1 cellular context compared by ENCODE assay signal in the genomic region with DNA sequence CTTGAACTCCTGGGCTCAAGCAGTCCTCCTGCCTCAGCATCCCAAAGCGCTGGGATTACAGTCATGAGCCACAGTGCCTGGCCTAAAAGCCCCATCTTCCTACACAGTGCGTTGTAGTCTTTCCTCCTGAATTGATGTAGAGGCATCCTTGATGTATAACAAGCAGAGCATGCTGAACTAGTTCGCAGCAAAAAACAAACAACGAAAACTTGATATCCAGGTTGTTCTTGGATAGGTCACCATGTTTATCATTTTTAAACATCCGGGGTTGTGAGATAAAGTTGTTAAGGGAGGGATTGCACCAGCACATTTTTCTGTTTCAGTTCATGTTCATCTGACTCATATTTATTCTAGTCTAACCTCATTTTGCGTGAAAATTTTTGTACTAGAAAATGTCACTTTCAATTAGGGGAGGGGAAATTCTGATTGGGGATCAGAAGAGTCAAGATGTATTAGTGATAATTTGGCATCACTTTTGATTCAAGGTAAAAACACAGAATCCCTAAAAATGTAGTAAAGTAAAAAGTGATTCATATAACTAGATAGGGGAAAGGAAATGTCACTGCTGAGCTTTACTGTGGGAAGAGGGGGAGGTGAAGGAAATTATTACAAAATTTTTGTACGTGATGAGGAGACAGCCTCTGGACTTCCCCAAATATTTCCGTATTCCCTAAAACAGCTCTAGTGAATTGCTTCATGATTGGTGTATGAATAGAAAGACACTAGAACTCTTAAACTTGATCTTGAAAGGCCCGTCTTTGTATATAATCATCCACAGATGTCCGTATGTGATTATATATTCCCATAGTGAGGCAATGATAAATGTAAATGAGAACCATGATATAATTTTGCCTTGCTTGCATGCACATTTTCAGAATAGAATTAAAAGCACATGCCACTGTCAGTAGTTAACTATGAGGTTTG.
TF ChIP-seq lines count a peak whose summit lies in the region.

No MANE protein-coding gene starts in this region.

TF ChIP-seq in K562, 482 proteins besides CTCF, POLR2A, EP300 and RAD21 (continued from another document and continues in another):
- TF ChIP-seq, protein P1, sequence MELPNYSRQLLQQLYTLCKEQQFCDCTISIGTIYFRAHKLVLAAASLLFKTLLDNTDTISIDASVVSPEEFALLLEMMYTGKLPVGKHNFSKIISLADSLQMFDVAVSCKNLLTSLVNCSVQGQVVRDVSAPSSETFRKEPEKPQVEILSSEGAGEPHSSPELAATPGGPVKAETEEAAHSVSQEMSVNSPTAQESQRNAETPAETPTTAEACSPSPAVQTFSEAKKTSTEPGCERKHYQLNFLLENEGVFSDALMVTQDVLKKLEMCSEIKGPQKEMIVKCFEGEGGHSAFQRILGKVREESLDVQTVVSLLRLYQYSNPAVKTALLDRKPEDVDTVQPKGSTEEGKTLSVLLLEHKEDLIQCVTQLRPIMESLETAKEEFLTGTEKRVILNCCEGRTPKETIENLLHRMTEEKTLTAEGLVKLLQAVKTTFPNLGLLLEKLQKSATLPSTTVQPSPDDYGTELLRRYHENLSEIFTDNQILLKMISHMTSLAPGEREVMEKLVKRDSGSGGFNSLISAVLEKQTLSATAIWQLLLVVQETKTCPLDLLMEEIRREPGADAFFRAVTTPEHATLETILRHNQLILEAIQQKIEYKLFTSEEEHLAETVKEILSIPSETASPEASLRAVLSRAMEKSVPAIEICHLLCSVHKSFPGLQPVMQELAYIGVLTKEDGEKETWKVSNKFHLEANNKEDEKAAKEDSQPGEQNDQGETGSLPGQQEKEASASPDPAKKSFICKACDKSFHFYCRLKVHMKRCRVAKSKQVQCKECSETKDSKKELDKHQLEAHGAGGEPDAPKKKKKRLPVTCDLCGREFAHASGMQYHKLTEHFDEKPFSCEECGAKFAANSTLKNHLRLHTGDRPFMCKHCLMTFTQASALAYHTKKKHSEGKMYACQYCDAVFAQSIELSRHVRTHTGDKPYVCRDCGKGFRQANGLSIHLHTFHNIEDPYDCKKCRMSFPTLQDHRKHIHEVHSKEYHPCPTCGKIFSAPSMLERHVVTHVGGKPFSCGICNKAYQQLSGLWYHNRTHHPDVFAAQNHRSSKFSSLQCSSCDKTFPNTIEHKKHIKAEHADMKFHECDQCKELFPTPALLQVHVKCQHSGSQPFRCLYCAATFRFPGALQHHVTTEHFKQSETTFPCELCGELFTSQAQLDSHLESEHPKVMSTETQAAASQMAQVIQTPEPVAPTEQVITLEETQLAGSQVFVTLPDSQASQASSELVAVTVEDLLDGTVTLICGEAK (IDR thresholded peaks at IDR 0.05), result peak; percentile 25; the same call in 1 of the 2 replicates
- TF ChIP-seq, protein P1 (CRISPR knock-in tag; IDR thresholded peaks at IDR 0.05), result no peak
- TF ChIP-seq, protein P2, sequence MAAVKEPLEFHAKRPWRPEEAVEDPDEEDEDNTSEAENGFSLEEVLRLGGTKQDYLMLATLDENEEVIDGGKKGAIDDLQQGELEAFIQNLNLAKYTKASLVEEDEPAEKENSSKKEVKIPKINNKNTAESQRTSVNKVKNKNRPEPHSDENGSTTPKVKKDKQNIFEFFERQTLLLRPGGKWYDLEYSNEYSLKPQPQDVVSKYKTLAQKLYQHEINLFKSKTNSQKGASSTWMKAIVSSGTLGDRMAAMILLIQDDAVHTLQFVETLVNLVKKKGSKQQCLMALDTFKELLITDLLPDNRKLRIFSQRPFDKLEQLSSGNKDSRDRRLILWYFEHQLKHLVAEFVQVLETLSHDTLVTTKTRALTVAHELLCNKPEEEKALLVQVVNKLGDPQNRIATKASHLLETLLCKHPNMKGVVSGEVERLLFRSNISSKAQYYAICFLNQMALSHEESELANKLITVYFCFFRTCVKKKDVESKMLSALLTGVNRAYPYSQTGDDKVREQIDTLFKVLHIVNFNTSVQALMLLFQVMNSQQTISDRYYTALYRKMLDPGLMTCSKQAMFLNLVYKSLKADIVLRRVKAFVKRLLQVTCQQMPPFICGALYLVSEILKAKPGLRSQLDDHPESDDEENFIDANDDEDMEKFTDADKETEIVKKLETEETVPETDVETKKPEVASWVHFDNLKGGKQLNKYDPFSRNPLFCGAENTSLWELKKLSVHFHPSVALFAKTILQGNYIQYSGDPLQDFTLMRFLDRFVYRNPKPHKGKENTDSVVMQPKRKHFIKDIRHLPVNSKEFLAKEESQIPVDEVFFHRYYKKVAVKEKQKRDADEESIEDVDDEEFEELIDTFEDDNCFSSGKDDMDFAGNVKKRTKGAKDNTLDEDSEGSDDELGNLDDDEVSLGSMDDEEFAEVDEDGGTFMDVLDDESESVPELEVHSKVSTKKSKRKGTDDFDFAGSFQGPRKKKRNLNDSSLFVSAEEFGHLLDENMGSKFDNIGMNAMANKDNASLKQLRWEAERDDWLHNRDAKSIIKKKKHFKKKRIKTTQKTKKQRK (IDR thresholded peaks at IDR 0.05; ENCODE audit: borderline replicate concordance, low read depth, low read length), result no peak
- TF ChIP-seq, protein P3, sequence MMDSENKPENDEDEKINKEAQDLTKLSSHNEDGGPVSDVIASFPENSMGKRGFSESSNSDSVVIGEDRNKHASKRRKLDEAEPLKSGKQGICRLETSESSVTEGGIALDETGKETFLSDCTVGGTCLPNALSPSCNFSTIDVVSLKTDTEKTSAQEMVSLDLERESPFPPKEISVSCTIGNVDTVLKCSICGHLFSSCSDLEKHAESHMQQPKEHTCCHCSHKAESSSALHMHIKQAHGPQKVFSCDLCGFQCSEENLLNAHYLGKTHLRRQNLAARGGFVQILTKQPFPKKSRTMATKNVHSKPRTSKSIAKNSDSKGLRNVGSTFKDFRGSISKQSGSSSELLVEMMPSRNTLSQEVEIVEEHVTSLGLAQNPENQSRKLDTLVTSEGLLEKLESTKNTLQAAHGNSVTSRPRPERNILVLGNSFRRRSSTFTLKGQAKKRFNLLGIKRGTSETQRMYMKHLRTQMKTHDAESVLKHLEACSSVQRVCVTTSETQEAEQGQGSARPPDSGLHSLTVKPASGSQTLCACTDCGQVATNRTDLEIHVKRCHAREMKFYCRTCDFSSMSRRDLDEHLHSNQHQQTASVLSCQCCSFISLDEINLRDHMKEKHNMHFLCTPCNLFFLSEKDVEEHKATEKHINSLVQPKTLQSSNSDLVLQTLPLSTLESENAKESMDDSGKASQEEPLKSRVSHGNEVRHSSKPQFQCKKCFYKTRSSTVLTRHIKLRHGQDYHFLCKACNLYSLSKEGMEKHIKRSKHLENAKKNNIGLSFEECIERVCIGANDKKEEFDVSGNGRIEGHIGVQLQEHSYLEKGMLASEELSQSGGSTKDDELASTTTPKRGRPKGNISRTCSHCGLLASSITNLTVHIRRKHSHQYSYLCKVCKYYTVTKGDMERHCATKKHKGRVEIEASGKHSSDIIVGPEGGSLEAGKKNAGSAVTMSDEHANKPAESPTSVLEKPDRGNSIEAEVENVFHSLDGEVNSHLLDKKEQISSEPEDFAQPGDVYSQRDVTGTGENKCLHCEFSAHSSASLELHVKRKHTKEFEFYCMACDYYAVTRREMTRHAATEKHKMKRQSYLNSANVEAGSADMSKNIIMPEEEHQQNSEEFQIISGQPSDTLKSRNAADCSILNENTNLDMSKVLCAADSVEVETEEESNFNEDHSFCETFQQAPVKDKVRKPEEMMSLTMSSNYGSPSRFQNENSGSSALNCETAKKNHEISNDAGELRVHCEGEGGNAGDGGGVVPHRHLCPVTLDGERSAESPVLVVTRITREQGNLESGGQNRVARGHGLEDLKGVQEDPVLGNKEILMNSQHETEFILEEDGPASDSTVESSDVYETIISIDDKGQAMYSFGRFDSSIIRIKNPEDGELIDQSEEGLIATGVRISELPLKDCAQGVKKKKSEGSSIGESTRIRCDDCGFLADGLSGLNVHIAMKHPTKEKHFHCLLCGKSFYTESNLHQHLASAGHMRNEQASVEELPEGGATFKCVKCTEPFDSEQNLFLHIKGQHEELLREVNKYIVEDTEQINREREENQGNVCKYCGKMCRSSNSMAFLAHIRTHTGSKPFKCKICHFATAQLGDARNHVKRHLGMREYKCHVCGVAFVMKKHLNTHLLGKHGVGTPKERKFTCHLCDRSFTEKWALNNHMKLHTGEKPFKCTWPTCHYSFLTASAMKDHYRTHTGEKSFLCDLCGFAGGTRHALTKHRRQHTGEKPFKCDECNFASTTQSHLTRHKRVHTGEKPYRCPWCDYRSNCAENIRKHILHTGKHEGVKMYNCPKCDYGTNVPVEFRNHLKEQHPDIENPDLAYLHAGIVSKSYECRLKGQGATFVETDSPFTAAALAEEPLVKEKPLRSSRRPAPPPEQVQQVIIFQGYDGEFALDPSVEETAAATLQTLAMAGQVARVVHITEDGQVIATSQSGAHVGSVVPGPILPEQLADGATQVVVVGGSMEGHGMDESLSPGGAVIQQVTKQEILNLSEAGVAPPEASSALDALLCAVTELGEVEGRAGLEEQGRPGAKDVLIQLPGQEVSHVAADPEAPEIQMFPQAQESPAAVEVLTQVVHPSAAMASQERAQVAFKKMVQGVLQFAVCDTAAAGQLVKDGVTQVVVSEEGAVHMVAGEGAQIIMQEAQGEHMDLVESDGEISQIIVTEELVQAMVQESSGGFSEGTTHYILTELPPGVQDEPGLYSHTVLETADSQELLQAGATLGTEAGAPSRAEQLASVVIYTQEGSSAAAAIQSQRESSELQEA (IDR thresholded peaks at IDR 0.05; ENCODE audit: low read depth), result no peak
- peak; percentile 69 for TF ChIP-seq TEAD4 (IDR thresholded peaks at IDR 0.05; ENCODE audit: low read length)
- TF ChIP-seq TEAD4 (CRISPR knock-in tag; IDR thresholded peaks at IDR 0.05; ENCODE audit: borderline replicate concordance), result no peak
- 0 out of 2 replicates have a peak, but pooled peaks have one; percentile 46 for TF ChIP-seq ZNF175 (CRISPR knock-in tag; IDR thresholded peaks at IDR 0.05; ENCODE audit: low read depth)
